Comparison of ENCODE assay signal across 14 cellular contexts in genomic region chr18:47737956-47738355, GRCh38.
"Had no signal": no experiment of that assay in that cellular context is flagged by ENCODE, and none has a peak within 500 bp of the region (broad histone marks: within the 10 kb centered on the region; RNA-seq: fewer than 3 reads in every experiment).

No MANE protein-coding gene starts in this region.

- H3K4me3 ChIP-seq: left ventricle myocardium inferior, ovary, psoas muscle, skin epidermis, upper lobe of right lung had no signal

- ATAC-seq: activated naive CD4-positive, alpha-beta T cell treated with anti-CD3 and anti-CD28 coated beads, Interleukin-2, amount 50 U/mL, for 72 hours; naive thymus-derived CD8-positive, alpha-beta T cell; psoas muscle; right cardiac atrium; stimulated activated naive B cell treated with anti-CD40 and anti-IgM and Interleukin-4, amounts not matched to agents 10 μg/mL and 1 μg/mL and 100 μg/mL, for 72 hours; upper lobe of right lung; WTC11 had no signal

- H3K4me1 ChIP-seq: left ventricle myocardium inferior, psoas muscle, upper lobe of right lung had no signal

- H3K36me3 ChIP-seq: left ventricle myocardium inferior, ovary, upper lobe of right lung had no signal

- H3K27ac ChIP-seq: left ventricle myocardium inferior, ovary, psoas muscle, skin epidermis, upper lobe of right lung had no signal

- H3K27me3 ChIP-seq: ovary, upper lobe of right lung had no signal

- H3K9me3 ChIP-seq: left ventricle myocardium inferior, ovary, psoas muscle, upper lobe of right lung had no signal

- DNase-seq: activated CD4-positive, alpha-beta T cell treated with anti-CD3 and anti-CD28 coated beads, Interleukin-2, amount 50 U/mL, for 4 hours; caudate nucleus; left ventricle myocardium inferior; ovary; psoas muscle; right cardiac atrium; stimulated activated CD4-positive, alpha-beta T cell treated with anti-CD3 and anti-CD28 coated beads, Interleukin-1b, Interleukin-23, amount 100 ng/mL, for 48 hours; stimulated activated naive B cell treated with anti-CD40 and anti-IgM and Interleukin-4, amounts not matched to agents 10 μg/mL and 1 μg/mL and 100 μg/mL, for 72 hours; T-helper 9 cell; upper lobe of right lung had no signal
